Comparison of ENCODE assay signal across 1 cellular context in genomic region chr9:131737426-131737825, GRCh38.
TF ChIP-seq lines count a peak whose summit lies in the region.

No MANE protein-coding gene starts in this region.

TF ChIP-seq in GM12878, 131 proteins besides CTCF, POLR2A, EP300 and RAD21 (continued from another document):
- no peak for TF ChIP-seq IRF4 (IDR thresholded peaks at IDR 0.05; ENCODE audit: low read depth, low read length)
- no peak for TF ChIP-seq CUX1 (IDR thresholded peaks at IDR 0.05; ENCODE audit: insufficient replicate concordance, low read depth, low read length)
- TF ChIP-seq MAX (IDR thresholded peaks at IDR 0.05; ENCODE audit: low read depth, low read length), result no peak
- 0 out of 4 replicates have a peak, but pooled peaks of 1 of the 2 experiments have one; percentile 36 for TF ChIP-seq IKZF2 (IDR thresholded peaks at IDR 0.05)
- TF ChIP-seq NFXL1 (IDR thresholded peaks at IDR 0.05; ENCODE audit: borderline replicate concordance), result no peak
- TF ChIP-seq PAX8 (IDR thresholded peaks at IDR 0.05), result no peak
- no peak for TF ChIP-seq E4F1 (IDR thresholded peaks at IDR 0.05; ENCODE audit: borderline replicate concordance, partially characterized antibody)
- TF ChIP-seq JUNB (IDR thresholded peaks at IDR 0.05), result no peak
- no peak for TF ChIP-seq SUZ12 (IDR thresholded peaks at IDR 0.05; ENCODE audit: unreplicated experiment)
- TF ChIP-seq, protein P1, sequence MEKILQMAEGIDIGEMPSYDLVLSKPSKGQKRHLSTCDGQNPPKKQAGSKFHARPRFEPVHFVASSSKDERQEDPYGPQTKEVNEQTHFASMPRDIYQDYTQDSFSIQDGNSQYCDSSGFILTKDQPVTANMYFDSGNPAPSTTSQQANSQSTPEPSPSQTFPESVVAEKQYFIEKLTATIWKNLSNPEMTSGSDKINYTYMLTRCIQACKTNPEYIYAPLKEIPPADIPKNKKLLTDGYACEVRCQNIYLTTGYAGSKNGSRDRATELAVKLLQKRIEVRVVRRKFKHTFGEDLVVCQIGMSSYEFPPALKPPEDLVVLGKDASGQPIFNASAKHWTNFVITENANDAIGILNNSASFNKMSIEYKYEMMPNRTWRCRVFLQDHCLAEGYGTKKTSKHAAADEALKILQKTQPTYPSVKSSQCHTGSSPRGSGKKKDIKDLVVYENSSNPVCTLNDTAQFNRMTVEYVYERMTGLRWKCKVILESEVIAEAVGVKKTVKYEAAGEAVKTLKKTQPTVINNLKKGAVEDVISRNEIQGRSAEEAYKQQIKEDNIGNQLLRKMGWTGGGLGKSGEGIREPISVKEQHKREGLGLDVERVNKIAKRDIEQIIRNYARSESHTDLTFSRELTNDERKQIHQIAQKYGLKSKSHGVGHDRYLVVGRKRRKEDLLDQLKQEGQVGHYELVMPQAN (conservative IDR thresholded peaks at IDR 0.05), result peak; percentile 11; the same call in 1 of the 2 replicates
- TF ChIP-seq, protein P2, sequence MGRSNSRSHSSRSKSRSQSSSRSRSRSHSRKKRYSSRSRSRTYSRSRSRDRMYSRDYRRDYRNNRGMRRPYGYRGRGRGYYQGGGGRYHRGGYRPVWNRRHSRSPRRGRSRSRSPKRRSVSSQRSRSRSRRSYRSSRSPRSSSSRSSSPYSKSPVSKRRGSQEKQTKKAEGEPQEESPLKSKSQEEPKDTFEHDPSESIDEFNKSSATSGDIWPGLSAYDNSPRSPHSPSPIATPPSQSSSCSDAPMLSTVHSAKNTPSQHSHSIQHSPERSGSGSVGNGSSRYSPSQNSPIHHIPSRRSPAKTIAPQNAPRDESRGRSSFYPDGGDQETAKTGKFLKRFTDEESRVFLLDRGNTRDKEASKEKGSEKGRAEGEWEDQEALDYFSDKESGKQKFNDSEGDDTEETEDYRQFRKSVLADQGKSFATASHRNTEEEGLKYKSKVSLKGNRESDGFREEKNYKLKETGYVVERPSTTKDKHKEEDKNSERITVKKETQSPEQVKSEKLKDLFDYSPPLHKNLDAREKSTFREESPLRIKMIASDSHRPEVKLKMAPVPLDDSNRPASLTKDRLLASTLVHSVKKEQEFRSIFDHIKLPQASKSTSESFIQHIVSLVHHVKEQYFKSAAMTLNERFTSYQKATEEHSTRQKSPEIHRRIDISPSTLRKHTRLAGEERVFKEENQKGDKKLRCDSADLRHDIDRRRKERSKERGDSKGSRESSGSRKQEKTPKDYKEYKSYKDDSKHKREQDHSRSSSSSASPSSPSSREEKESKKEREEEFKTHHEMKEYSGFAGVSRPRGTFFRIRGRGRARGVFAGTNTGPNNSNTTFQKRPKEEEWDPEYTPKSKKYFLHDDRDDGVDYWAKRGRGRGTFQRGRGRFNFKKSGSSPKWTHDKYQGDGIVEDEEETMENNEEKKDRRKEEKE (IDR thresholded peaks at IDR 0.05), result no peak
- peak; percentile 62 for TF ChIP-seq RAD51 (IDR thresholded peaks at IDR 0.05)
- TF ChIP-seq, protein P3, sequence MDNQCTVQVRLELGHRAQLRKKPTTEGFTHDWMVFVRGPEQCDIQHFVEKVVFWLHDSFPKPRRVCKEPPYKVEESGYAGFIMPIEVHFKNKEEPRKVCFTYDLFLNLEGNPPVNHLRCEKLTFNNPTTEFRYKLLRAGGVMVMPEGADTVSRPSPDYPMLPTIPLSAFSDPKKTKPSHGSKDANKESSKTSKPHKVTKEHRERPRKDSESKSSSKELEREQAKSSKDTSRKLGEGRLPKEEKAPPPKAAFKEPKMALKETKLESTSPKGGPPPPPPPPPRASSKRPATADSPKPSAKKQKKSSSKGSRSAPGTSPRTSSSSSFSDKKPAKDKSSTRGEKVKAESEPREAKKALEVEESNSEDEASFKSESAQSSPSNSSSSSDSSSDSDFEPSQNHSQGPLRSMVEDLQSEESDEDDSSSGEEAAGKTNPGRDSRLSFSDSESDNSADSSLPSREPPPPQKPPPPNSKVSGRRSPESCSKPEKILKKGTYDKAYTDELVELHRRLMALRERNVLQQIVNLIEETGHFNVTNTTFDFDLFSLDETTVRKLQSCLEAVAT (IDR thresholded peaks at IDR 0.05), result 0 out of 2 replicates have a peak, but pooled peaks have one; percentile 55
- no peak for TF ChIP-seq PAX5 (IDR thresholded peaks at IDR 0.05; ENCODE audit: borderline replicate concordance, low read depth, low read length)
- TF ChIP-seq MEF2B (IDR thresholded peaks at IDR 0.05; ENCODE audit: partially characterized antibody, poor library complexity, severe bottlenecking), result no peak
- TF ChIP-seq POU2F2 (IDR thresholded peaks at IDR 0.05; ENCODE audit: borderline replicate concordance, low read depth, low read length), result no peak
- TF ChIP-seq TCF3 (IDR thresholded peaks at IDR 0.05; ENCODE audit: borderline replicate concordance, insufficient read depth, low read depth, low read length), result no peak
- 0 out of 2 replicates have a peak, but pooled peaks have one; percentile 15 for TF ChIP-seq RB1 (IDR thresholded peaks at IDR 0.05; ENCODE audit: borderline replicate concordance)
- no peak for TF ChIP-seq KDM1A (IDR thresholded peaks at IDR 0.05; ENCODE audit: borderline replicate concordance)
- no peak for TF ChIP-seq MTA3 (IDR thresholded peaks at IDR 0.05; ENCODE audit: borderline replicate concordance, low read length)
- TF ChIP-seq ASH2L (IDR thresholded peaks at IDR 0.05; ENCODE audit: borderline replicate concordance, low read depth), result no peak
- TF ChIP-seq TBL1XR1 (IDR thresholded peaks at IDR 0.05; ENCODE audit: low read depth, low read length), result no peak
- no peak for TF ChIP-seq RCOR1 (conservative IDR thresholded peaks at IDR 0.05; ENCODE audit: low read depth, low read length)
- no peak for TF ChIP-seq ZBTB4 (CRISPR knock-in tag; IDR thresholded peaks at IDR 0.05)
- no peak for TF ChIP-seq CHD2 (IDR thresholded peaks at IDR 0.05; ENCODE audit: borderline replicate concordance, low read depth, low read length)
- no peak for TF ChIP-seq BRCA1 (IDR thresholded peaks at IDR 0.05; ENCODE audit: low read depth, low read length)
- TF ChIP-seq E2F8 (IDR thresholded peaks at IDR 0.05; ENCODE audit: low read depth, partially characterized antibody), result no peak
